Comparison of ENCODE assay signal across 6 cellular contexts in the genomic region with DNA sequence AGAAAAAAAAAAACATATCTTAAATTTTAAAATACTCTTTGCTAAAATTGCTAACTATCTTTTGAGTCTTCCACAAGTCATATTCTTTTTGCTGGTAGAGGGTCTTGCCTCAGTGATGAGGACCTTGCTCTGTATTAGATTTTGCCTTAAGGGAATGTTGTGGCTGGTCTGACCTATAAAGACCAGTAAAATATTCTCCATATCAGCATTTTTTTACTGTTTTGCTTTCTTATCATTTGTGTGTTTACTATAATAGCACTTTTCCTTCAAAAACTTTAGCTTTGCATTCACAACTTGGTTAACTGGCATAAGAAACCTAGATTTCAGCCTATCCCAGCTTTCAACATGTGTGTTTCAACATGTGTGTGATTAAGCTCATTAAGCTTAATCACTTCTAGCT.
"Had no signal": no experiment of that assay in that cellular context is flagged by ENCODE, and none has a peak within 500 bp of the region (broad histone marks: within the 10 kb centered on the region; RNA-seq: fewer than 3 reads in every experiment).

No MANE protein-coding gene starts in this region.

- H3K4me2 ChIP-seq: KMS-11 had no signal

- H3K27ac ChIP-seq: HL-60, KMS-11 had no signal

- H3K9ac ChIP-seq: KMS-11 had no signal

- DNase-seq: Karpas-422, KBM-7, KG1 had no signal

- FAIRE-seq: HTR-8/SVneo had no signal
